1 cellular context compared by ENCODE assay signal in genomic region chr5:132823481-132824050, GRCh38.
TF ChIP-seq lines count a peak whose summit lies in the region.

No MANE protein-coding gene starts in this region.

TF ChIP-seq in H1, 55 proteins besides CTCF, POLR2A, EP300 and RAD21:
- no peak for TF ChIP-seq SP1 (IDR thresholded peaks at IDR 0.05; ENCODE audit: low read depth, low read length)
- no peak for TF ChIP-seq KDM1A (IDR thresholded peaks at IDR 0.05; ENCODE audit: borderline replicate concordance, low read length)
- TF ChIP-seq CEBPB (IDR thresholded peaks at IDR 0.05; ENCODE audit: low read depth, low read length): no peak
- no peak for TF ChIP-seq CHD7 (IDR thresholded peaks at IDR 0.05; ENCODE audit: insufficient replicate concordance, low read length)
- TF ChIP-seq CBX5 (IDR thresholded peaks at IDR 0.05; ENCODE audit: low read depth, low read length): no peak
- TF ChIP-seq RXRA (IDR thresholded peaks at IDR 0.05; ENCODE audit: insufficient read depth, low read depth, low read length): no peak
- no peak for TF ChIP-seq RNF2 (IDR thresholded peaks at IDR 0.05; ENCODE audit: borderline replicate concordance, low read depth, low read length, missing control alignments, poor library complexity, severe bottlenecking)
- TF ChIP-seq ASH2L (IDR thresholded peaks at IDR 0.05; ENCODE audit: low read length): no peak
- TF ChIP-seq ATF3 (IDR thresholded peaks at IDR 0.05; ENCODE audit: insufficient read depth, low read depth, low read length): no peak
- TF ChIP-seq NANOG (IDR thresholded peaks at IDR 0.05; ENCODE audit: insufficient read depth, low read depth, low read length, poor library complexity, severe bottlenecking): no peak
- no peak for TF ChIP-seq ZNF274 (IDR thresholded peaks at IDR 0.05; ENCODE audit: borderline replicate concordance, extremely low read depth, low read length)
- no peak for TF ChIP-seq BACH1 (IDR thresholded peaks at IDR 0.05; ENCODE audit: low read length)
- no peak for TF ChIP-seq TCF12 (IDR thresholded peaks at IDR 0.05; ENCODE audit: low read depth, low read length)
- TF ChIP-seq CREB1 (IDR thresholded peaks at IDR 0.05): no peak
- TF ChIP-seq EGR1 (IDR thresholded peaks at IDR 0.05; ENCODE audit: borderline replicate concordance, low read depth, low read length): no peak
- no peak for TF ChIP-seq PHF8 (conservative IDR thresholded peaks at IDR 0.05; ENCODE audit: low read depth, low read length)
